In the genomic region with DNA sequence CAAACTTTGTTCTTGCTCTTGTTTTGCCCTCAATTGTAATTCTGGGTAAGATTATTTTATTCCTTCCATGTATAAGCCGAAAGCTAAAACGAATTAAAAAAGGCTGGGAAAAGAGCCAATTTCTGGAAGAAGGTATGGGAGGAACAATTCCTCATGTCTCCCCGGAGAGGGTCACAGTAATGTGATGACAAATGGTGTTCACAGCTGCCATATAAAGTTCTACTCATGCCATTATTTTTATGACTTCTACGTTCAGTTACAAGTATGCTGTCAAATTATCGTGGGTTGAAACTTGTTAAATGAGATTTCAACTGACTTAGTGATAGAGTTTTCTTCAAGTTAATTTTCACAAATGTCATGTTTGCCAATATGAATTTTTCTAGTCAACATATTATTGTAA, we compare ENCODE assay signal across 1 cellular context.
TF ChIP-seq lines count a peak whose summit lies in the region.

No MANE protein-coding gene starts in this region.

TF ChIP-seq in HEK293, 187 proteins besides CTCF, POLR2A, EP300 and RAD21 (continued from another document):
- TF ChIP-seq, protein P1, sequence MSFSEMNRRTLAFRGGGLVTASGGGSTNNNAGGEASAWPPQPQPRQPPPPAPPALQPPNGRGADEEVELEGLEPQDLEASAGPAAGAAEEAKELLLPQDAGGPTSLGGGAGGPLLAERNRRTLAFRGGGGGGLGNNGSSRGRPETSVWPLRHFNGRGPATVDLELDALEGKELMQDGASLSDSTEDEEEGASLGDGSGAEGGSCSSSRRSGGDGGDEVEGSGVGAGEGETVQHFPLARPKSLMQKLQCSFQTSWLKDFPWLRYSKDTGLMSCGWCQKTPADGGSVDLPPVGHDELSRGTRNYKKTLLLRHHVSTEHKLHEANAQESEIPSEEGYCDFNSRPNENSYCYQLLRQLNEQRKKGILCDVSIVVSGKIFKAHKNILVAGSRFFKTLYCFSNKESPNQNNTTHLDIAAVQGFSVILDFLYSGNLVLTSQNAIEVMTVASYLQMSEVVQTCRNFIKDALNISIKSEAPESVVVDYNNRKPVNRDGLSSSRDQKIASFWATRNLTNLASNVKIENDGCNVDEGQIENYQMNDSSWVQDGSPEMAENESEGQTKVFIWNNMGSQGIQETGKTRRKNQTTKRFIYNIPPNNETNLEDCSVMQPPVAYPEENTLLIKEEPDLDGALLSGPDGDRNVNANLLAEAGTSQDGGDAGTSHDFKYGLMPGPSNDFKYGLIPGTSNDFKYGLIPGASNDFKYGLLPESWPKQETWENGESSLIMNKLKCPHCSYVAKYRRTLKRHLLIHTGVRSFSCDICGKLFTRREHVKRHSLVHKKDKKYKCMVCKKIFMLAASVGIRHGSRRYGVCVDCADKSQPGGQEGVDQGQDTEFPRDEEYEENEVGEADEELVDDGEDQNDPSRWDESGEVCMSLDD (tag by site-specific recombination; IDR thresholded peaks at IDR 0.05): no peak
- peak; percentile 51 for TF ChIP-seq OSR2 (tag by site-specific recombination; IDR thresholded peaks at IDR 0.05)
- TF ChIP-seq, protein P2, sequence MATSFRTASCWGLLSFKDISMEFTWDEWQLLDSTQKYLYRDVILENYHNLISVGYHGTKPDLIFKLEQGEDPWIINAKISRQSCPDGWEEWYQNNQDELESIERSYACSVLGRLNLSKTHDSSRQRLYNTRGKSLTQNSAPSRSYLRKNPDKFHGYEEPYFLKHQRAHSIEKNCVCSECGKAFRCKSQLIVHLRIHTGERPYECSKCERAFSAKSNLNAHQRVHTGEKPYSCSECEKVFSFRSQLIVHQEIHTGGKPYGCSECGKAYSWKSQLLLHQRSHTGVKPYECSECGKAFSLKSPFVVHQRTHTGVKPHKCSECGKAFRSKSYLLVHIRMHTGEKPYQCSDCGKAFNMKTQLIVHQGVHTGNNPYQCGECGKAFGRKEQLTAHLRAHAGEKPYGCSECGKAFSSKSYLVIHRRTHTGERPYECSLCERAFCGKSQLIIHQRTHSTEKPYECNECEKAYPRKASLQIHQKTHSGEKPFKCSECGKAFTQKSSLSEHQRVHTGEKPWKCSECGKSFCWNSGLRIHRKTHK (tag by site-specific recombination; IDR thresholded peaks at IDR 0.05): no peak
- peak; percentile 71 for TF ChIP-seq ZNF843 (tag by site-specific recombination; IDR thresholded peaks at IDR 0.05)
- TF ChIP-seq BCL11B (tag by site-specific recombination; IDR thresholded peaks at IDR 0.05; ENCODE audit: low read depth): peak; percentile 57; the same call in 1 of the 2 replicates
- TF ChIP-seq, protein P3, sequence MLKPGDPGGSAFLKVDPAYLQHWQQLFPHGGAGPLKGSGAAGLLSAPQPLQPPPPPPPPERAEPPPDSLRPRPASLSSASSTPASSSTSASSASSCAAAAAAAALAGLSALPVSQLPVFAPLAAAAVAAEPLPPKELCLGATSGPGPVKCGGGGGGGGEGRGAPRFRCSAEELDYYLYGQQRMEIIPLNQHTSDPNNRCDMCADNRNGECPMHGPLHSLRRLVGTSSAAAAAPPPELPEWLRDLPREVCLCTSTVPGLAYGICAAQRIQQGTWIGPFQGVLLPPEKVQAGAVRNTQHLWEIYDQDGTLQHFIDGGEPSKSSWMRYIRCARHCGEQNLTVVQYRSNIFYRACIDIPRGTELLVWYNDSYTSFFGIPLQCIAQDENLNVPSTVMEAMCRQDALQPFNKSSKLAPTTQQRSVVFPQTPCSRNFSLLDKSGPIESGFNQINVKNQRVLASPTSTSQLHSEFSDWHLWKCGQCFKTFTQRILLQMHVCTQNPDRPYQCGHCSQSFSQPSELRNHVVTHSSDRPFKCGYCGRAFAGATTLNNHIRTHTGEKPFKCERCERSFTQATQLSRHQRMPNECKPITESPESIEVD (tag by site-specific recombination; IDR thresholded peaks at IDR 0.05): peak; percentile 95
- TF ChIP-seq, protein P4, sequence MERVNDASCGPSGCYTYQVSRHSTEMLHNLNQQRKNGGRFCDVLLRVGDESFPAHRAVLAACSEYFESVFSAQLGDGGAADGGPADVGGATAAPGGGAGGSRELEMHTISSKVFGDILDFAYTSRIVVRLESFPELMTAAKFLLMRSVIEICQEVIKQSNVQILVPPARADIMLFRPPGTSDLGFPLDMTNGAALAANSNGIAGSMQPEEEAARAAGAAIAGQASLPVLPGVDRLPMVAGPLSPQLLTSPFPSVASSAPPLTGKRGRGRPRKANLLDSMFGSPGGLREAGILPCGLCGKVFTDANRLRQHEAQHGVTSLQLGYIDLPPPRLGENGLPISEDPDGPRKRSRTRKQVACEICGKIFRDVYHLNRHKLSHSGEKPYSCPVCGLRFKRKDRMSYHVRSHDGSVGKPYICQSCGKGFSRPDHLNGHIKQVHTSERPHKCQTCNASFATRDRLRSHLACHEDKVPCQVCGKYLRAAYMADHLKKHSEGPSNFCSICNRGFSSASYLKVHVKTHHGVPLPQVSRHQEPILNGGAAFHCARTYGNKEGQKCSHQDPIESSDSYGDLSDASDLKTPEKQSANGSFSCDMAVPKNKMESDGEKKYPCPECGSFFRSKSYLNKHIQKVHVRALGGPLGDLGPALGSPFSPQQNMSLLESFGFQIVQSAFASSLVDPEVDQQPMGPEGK (tag by site-specific recombination; IDR thresholded peaks at IDR 0.05): no peak
- peak; percentile 54 for TF ChIP-seq FEZF1 (tag by site-specific recombination; IDR thresholded peaks at IDR 0.05)
- TF ChIP-seq ZBTB1 (tag by site-specific recombination; IDR thresholded peaks at IDR 0.05): no peak
- TF ChIP-seq SCRT1 (tag by site-specific recombination; IDR thresholded peaks at IDR 0.05; ENCODE audit: borderline replicate concordance): 0 out of 2 replicates have a peak, but pooled peaks have one; percentile 16
